ENCODE assay signal across 1 cellular context in the genomic region with DNA sequence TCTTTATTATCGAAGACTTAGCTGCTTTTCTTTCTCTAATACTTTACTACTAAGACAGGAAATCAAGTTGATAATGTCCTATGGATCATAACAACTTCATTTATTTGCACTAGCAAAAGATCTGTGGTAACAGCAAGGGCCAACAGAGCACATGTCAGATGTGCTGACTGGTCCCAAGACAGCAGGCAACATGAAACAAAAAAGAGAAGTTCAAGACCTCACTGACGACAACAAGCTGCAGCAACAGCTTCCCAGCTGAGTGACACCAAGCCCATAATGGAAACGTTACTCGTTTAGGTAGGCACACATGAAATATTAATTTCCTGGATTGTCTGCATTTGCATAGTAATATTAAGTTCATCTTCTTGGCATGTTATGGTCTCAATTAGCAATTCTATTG.
TF ChIP-seq lines count a peak whose summit lies in the region.

No MANE protein-coding gene starts in this region.

TF ChIP-seq in K562, 482 proteins besides CTCF, POLR2A, EP300 and RAD21 (continued from another document):
- TF ChIP-seq, protein P1, sequence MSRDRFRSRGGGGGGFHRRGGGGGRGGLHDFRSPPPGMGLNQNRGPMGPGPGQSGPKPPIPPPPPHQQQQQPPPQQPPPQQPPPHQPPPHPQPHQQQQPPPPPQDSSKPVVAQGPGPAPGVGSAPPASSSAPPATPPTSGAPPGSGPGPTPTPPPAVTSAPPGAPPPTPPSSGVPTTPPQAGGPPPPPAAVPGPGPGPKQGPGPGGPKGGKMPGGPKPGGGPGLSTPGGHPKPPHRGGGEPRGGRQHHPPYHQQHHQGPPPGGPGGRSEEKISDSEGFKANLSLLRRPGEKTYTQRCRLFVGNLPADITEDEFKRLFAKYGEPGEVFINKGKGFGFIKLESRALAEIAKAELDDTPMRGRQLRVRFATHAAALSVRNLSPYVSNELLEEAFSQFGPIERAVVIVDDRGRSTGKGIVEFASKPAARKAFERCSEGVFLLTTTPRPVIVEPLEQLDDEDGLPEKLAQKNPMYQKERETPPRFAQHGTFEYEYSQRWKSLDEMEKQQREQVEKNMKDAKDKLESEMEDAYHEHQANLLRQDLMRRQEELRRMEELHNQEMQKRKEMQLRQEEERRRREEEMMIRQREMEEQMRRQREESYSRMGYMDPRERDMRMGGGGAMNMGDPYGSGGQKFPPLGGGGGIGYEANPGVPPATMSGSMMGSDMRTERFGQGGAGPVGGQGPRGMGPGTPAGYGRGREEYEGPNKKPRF (IDR thresholded peaks at IDR 0.05; ENCODE audit: low read depth, low read length): no peak
- TF ChIP-seq KLF16 (IDR thresholded peaks at IDR 0.05): no peak
